ENCODE assay signal across 7 cellular contexts in the genomic region with DNA sequence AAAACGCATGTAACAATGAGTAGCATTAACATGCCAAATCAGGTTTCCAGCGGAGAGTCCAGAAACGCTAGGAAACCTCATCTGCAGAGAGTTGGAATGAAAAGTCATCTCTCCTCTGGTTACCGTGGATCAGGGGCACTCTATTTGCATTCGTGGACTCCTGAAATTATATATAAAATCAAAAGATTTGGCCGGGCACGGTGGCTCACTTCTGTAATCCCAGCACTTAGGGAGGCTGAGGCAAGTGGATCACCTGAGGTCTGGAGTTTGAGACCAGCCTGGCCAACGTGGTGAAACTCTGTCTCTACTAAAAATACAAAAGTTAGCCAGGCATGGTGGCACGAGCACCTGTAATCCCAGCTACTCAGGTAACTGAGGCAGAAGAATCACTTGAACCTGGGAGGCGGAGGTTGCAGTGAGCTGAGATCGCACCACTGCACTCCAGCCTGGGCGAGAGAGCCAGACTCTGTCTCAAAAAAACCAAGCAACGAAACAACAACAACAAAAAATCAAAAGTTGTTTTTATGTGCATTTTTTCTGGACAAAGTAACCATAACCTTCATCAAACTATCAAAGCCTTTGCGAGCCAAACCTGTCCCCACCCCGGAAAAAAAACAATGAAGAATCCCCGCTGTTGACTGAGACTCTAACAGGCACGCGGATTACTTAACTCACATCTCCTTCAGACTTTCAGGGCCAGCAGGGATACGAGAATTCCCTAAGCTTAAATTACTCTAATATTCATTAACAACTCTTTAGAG.
A peak's percentile ranks its signal among the peaks of the same experiment; 100 is the strongest.
DNase-seq lines count a peak whose midpoint lies in the region; ATAC-seq and TF ChIP-seq lines count a peak whose summit lies in the region.

No MANE protein-coding gene starts in this region.

- H3K27ac ChIP-seq in RWPE2 (ENCODE audit: poor library complexity, severe bottlenecking), result no peak overlapping the region
- peak overlapping the region in 15 of 21 experiments; percentile 11 to 71 (median 50) for H3K27ac ChIP-seq in skin epidermis

- TF ChIP-seq CTCF in RWPE2 (IDR thresholded peaks at IDR 0.05; ENCODE audit: poor library complexity, severe bottlenecking), result no peak
- TF ChIP-seq CTCF in fibroblast of villous mesenchyme (IDR thresholded peaks at IDR 0.05; ENCODE audit: insufficient read depth, low read depth, low read length), result no peak
- no peak for TF ChIP-seq CTCF in omental fat pad (IDR thresholded peaks at IDR 0.05)

- H3K36me3 ChIP-seq in RWPE2 (ENCODE audit: low read depth), result no peaks in the 10 kb centered on the region

- H3K4me1 ChIP-seq in RWPE2 (ENCODE audit: insufficient read depth, poor library complexity, severe bottlenecking), result no peaks in the 10 kb centered on the region

- peak overlapping the region; percentile 35 for H3K4me3 ChIP-seq in RWPE2 (ENCODE audit: severe bottlenecking)
- H3K4me3 ChIP-seq in fibroblast of villous mesenchyme (ENCODE audit: low read depth, low read length), result peak overlapping the region; percentile 57
- peak overlapping the region in 6 of 7 experiments; percentile 11 to 45 (median 29) for H3K4me3 ChIP-seq in skin epidermis

- ATAC-seq in RWPE2 (ENCODE audit: low read depth), result peak; percentile 61
- ATAC-seq in omental fat pad (ENCODE audit: low FRiP score), result no peak
- no peak for ATAC-seq in GM18520 (IDR thresholded peaks at IDR 0.05; ENCODE audit: unreplicated experiment)
- ATAC-seq in HG03159 (IDR thresholded peaks at IDR 0.05; ENCODE audit: unreplicated experiment), result no peak

- DNase-seq in GM04503 (ENCODE audit: low read depth) (peak; percentile 44), RWPE2 (ENCODE audit: low spot score) (no peak), fibroblast of villous mesenchyme (ENCODE audit: low read depth) (no peak), omental fat pad (ENCODE audit: low spot score) (no peak)

- no peaks in the 10 kb centered on the region for H3K9me3 ChIP-seq in RWPE2 (ENCODE audit: severe bottlenecking)

- no peaks in the 10 kb centered on the region for H3K27me3 ChIP-seq in RWPE2 (ENCODE audit: insufficient read depth, poor library complexity, severe bottlenecking)
